In the genomic region with DNA sequence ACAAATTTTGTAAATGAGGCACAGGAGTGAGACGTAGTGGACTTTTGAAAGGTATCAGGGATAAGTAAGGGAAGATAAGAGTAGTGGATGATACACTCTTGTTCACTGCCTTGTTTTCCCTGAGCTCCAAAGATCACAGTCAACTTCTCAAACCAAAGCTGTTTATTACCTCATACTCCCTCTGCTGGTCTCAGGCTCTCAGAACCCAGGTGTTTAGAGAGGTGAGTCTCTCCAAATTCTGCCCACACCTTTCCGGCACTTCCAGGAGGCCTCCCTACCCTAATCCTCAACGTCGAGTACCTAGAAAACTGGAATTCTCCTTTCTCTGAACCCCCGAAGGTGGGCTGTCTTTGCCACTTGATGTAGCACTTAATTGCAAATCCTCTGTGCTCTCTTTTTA, we compare ENCODE assay signal across 22 cellular contexts.
DNase-seq lines count a peak whose midpoint lies in the region; TF ChIP-seq lines count a peak whose summit lies in the region.
"Had no signal": no experiment of that assay in that cellular context is flagged by ENCODE, and none has a peak within 500 bp of the region (broad histone marks: within the 10 kb centered on the region; RNA-seq: fewer than 3 reads in every experiment).

No MANE protein-coding gene starts in this region.

- no peak overlapping the region for H3K4me3 ChIP-seq in LNCaP clone FGC (ENCODE audit: low read depth, low read length)
- H3K4me3 ChIP-seq: right atrium auricular region, upper lobe of right lung had no signal

- TF ChIP-seq POLR2A in erythroblast (IDR thresholded peaks at IDR 0.05; ENCODE audit: low read length) = no peak

- in situ Hi-C loops in SK-MEL-5 (cut with HindIII; ENCODE audit: low pct_unique_long_range_greater_than_20kb, low sequenced_read_pairs) = no loop called here

- TF ChIP-seq CTCF in GM12872 (IDR thresholded peaks at IDR 0.05; ENCODE audit: insufficient read depth, low read depth, low read length) (0 out of 3 replicates have a peak, but pooled peaks have one; percentile 4), LNCaP clone FGC (IDR thresholded peaks at IDR 0.05; ENCODE audit: control insufficient read depth, extremely low read depth, insufficient read depth) (0 out of 2 replicates have a peak, but pooled peaks have one; percentile 8), GM10248 (IDR thresholded peaks at IDR 0.05; ENCODE audit: control extremely low read depth, extremely low read depth, low read depth, missing control alignments) (no peak)

- POLR2A ChIA-PET in GM10248 (lab: Yijun Ruan, JAX) = no interaction called here

- CTCF ChIA-PET in GM10248 (lab: Yijun Ruan, JAX) = no interaction called here

- DNase-seq in LNCaP clone FGC (ENCODE audit: low read depth) = no peak
- DNase-seq in SK-MEL-5 (ENCODE audit: low read depth, low spot score) = peak; percentile 12
- peak; percentile 16 for DNase-seq in iPS DF 4.7 (ENCODE audit: extremely low read depth, low spot score)
- no peak for DNase-seq in GM10248 (ENCODE audit: extremely low spot score)
- no peak for DNase-seq in activated CD4-positive, alpha-beta T cell treated with anti-CD3 and anti-CD28 coated beads for 4 hours
- DNase-seq in erythroblast (lab: John Stamatoyannopoulos, UW) = no peak
- DNase-seq: activated CD8-positive, alpha-beta memory T cell treated with anti-CD3 and anti-CD28 coated beads, Interleukin-2, amount 50 U/mL, for 4 hours; CD4-positive, alpha-beta T cell; cortex of kidney; DMS79; HFFc6; hippocampal formation; IMR-90; mesenchymal stem cell; MM.1S; naive B cell; NCI-H1694; SIG-M5; T-cell; upper lobe of right lung had no signal

Comparison
In these comparisons a context has a peak if more than half of its experiments do, and no peak if none do; other contexts are left out.
1. DNase-seq: peak in SK-MEL-5 (single experiment) and iPS DF 4.7 (single experiment); none in LNCaP clone FGC (single experiment), GM10248 (single experiment), activated CD4-positive, alpha-beta T cell treated with anti-CD3 and anti-CD28 coated beads for 4 hours (0 of 2) and erythroblast (0 of 2).